In genomic region chrX:101803451-101803850, GRCh38 we compare ENCODE assay signal across 10 cellular contexts.
DNase-seq lines count a peak whose midpoint lies in the region; FAIRE-seq and TF ChIP-seq lines count a peak whose summit lies in the region.
"Had no signal": no experiment of that assay in that cellular context is flagged by ENCODE, and none has a peak within 500 bp of the region (broad histone marks: within the 10 kb centered on the region; RNA-seq: fewer than 3 reads in every experiment).

No MANE protein-coding gene starts in this region.

- no peak overlapping the region for H3K4me3 ChIP-seq in Loucy (ENCODE audit: low read length, poor library complexity, severe bottlenecking)
- H3K4me3 ChIP-seq: lung had no signal

- peak; percentile 64 for FAIRE-seq in endometrium (lab: Jason Lieb, UNC)
- FAIRE-seq: H54 had no signal

- no peaks in the 10 kb centered on the region for H3K36me3 ChIP-seq in Loucy (ENCODE audit: insufficient read depth, low read length)

- no peak overlapping the region for H3K4me2 ChIP-seq in Loucy (ENCODE audit: low read depth, low read length, poor library complexity, severe bottlenecking)

- no peaks in the 10 kb centered on the region for H3K9me2 ChIP-seq in Loucy (replicated peaks; ENCODE audit: low read depth, low read length)

- no peaks in the 10 kb centered on the region for H3K27me3 Mint-ChIP-seq in progenitor cell of endocrine pancreas

- no peaks in the 10 kb centered on the region for H3K36me3 Mint-ChIP-seq in progenitor cell of endocrine pancreas (ENCODE audit: insufficient read depth)

- TF ChIP-seq CTCF in Loucy (conservative IDR thresholded peaks at IDR 0.05; ENCODE audit: low read length): peak; percentile 55
- peak; percentile 50 for TF ChIP-seq CTCF in progenitor cell of endocrine pancreas (IDR thresholded peaks at IDR 0.05; ENCODE audit: unreplicated experiment)

- H3K9ac ChIP-seq in Loucy (ENCODE audit: low read depth, low read length, poor library complexity, severe bottlenecking): no peak overlapping the region

- H3K4me1 Mint-ChIP-seq in progenitor cell of endocrine pancreas (ENCODE audit: low read depth): no peaks in the 10 kb centered on the region

- H3K9me3 Mint-ChIP-seq in progenitor cell of endocrine pancreas (ENCODE audit: low read depth): peaks cover 17% of the 10 kb centered on the region

- peak; percentile 35 for DNase-seq in DMS 273 (lab: John Stamatoyannopoulos, UW; ENCODE audit: unreplicated experiment)
- no peak for DNase-seq in DMS 273 treated with DMSO at 0.1 percent for 48 hours (lab: John Stamatoyannopoulos, UW)
- no peak for DNase-seq in progenitor cell of endocrine pancreas (ENCODE audit: low spot score, unreplicated experiment)
- no peak for DNase-seq in kidney glomerular epithelial cell (lab: John Stamatoyannopoulos, UW)
- DNase-seq in ureter (ENCODE audit: low spot score): no peak
- no peak for DNase-seq in HUDEP-2 (lab: John Stamatoyannopoulos, UW; ENCODE audit: unreplicated experiment in 76 of 76)

- no peaks in the 10 kb centered on the region for H3F3A ChIP-seq in Loucy (ENCODE audit: low read depth)

- no peaks in the 10 kb centered on the region for H3K9me3 ChIP-seq in Loucy (ENCODE audit: insufficient read depth, low read depth, low read length)

- no peak overlapping the region for H3K27ac Mint-ChIP-seq in progenitor cell of endocrine pancreas

- no peaks in the 10 kb centered on the region for H3K79me2 ChIP-seq in Loucy (ENCODE audit: insufficient read depth, low read length)

- peaks cover 3% of the 10 kb centered on the region for H3K4me1 ChIP-seq in Loucy (ENCODE audit: insufficient read depth, low read length, poor library complexity, severe bottlenecking)

- H3K27me3 ChIP-seq in Loucy (ENCODE audit: insufficient read depth, low read length, poor library complexity, severe bottlenecking): no peaks in the 10 kb centered on the region

- no peaks in the 10 kb centered on the region for H4K20me1 ChIP-seq in Loucy (ENCODE audit: insufficient read depth, low read length, poor library complexity, severe bottlenecking)

- H2AFZ ChIP-seq in Loucy (ENCODE audit: low read length): no peak overlapping the region

- H3K4me3 Mint-ChIP-seq in progenitor cell of endocrine pancreas (ENCODE audit: low read depth): no peak overlapping the region
